In the genomic region with DNA sequence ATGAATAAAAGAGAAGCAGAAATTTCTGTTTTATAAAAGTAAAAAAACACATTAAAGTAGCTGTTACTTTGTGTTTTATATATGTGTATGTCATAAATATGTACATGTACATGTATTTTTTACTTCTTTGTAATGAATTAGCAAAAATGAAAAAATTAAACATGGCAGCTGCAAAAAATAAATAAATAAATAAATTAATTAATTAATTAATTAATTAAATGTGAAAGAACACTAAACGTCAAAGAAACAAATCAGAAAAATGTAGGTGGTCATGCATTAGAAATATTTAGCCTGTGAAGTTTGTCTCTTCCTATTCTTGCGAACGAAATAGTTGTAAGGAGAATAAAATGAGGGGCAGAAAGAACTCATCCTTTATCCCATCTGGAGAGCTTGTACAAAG, we compare ENCODE assay signal across 23 cellular contexts.
"Had no signal": no experiment of that assay in that cellular context is flagged by ENCODE, and none has a peak within 500 bp of the region (broad histone marks: within the 10 kb centered on the region; RNA-seq: fewer than 3 reads in every experiment).

No MANE protein-coding gene starts in this region.

- H2AFZ ChIP-seq: hepatocyte had no signal

- H3K9me3 ChIP-seq: right lobe of liver, thyroid gland had no signal

- H3K27ac Mint-ChIP-seq: activated naive CD8-positive, alpha-beta T cell treated with anti-CD3 and anti-CD28 coated beads for 36 hours; activated T-cell treated with anti-CD3 and anti-CD28 coated beads, Interleukin-2, amount 50 U/mL, for 24 hours; activated T-helper 17 cell treated with anti-CD3 and anti-CD28 coated beads, Interleukin-2, amount 50 U/mL, for 72 hours; immature natural killer cell; naive thymus-derived CD8-positive, alpha-beta T cell; stimulated activated naive CD8-positive, alpha-beta T cell treated with anti-CD3 and anti-CD28 coated beads, Interleukin-15, Interleukin-2, amounts not matched to agents 100 ng/mL and 50 ng/mL, for 24 hours; T-cell; T-helper 2 cell treated with Interferon-gamma antibody and Interleukin-4, amounts not matched to agents 5 μg/mL and 100 μg/mL, for 36 hours had no signal

- H3K27me3 ChIP-seq: foreskin keratinocyte, hepatocyte, right lobe of liver, thyroid gland had no signal

- H3K4me1 Mint-ChIP-seq: activated naive CD8-positive, alpha-beta T cell treated with anti-CD3 and anti-CD28 coated beads for 36 hours; activated T-helper 17 cell treated with anti-CD3 and anti-CD28 coated beads, Interleukin-2, amount 50 U/mL, for 72 hours; immature natural killer cell; naive thymus-derived CD8-positive, alpha-beta T cell; T-cell had no signal

- H3K36me3 Mint-ChIP-seq: activated naive CD8-positive, alpha-beta T cell treated with anti-CD3 and anti-CD28 coated beads for 36 hours; T-cell had no signal

- H3K4me2 ChIP-seq: hepatocyte had no signal

- H3K4me3 ChIP-seq: hepatocyte, left ventricle myocardium inferior, right lobe of liver, skin epidermis, thyroid gland had no signal

- H3K4me3 Mint-ChIP-seq: activated naive CD8-positive, alpha-beta T cell treated with anti-CD3 and anti-CD28 coated beads for 36 hours; activated T-cell treated with anti-CD3 and anti-CD28 coated beads, Interleukin-2, amount 50 U/mL, for 24 hours; activated T-helper 17 cell treated with anti-CD3 and anti-CD28 coated beads, Interleukin-2, amount 50 U/mL, for 72 hours; immature natural killer cell; naive thymus-derived CD8-positive, alpha-beta T cell; stimulated activated naive CD8-positive, alpha-beta T cell treated with anti-CD3 and anti-CD28 coated beads, Interleukin-15, Interleukin-2, amounts not matched to agents 100 ng/mL and 50 ng/mL, for 24 hours; T-cell; T-helper 2 cell treated with Interferon-gamma antibody and Interleukin-4, amounts not matched to agents 5 μg/mL and 100 μg/mL, for 36 hours had no signal

- ATAC-seq: activated T-helper 17 cell treated with anti-CD3 and anti-CD28 coated beads, Interleukin-2, amount 50 U/mL, for 72 hours; foreskin keratinocyte; naive thymus-derived CD8-positive, alpha-beta T cell; right lobe of liver; T-cell had no signal

- H3K36me3 ChIP-seq: left ventricle myocardium inferior, right lobe of liver, thyroid gland, WERI-Rb-1 had no signal

- H3K79me2 ChIP-seq: hepatocyte had no signal

- DNase-seq: activated CD4-positive, alpha-beta T cell treated with anti-CD3 and anti-CD28 coated beads for 1 hour; activated CD4-positive, alpha-beta T cell treated with anti-CD3 and anti-CD28 coated beads, Interleukin-2, amount 50 U/mL, for 1 hour; activated CD8-positive, alpha-beta memory T cell treated with anti-CD3 and anti-CD28 coated beads, Interleukin-2, amount 50 U/mL, for 4 hours; activated naive CD4-positive, alpha-beta T cell treated with Interleukin-2 at 50 U/mL for 16 hours; activated naive CD8-positive, alpha-beta T cell treated with anti-CD3 and anti-CD28 coated beads for 36 hours; activated T-cell treated with anti-CD3 and anti-CD28 coated beads, Interleukin-2, amount 50 U/mL, for 24 hours; cortex of kidney; foreskin keratinocyte; immature natural killer cell; left ventricle myocardium inferior; naive thymus-derived CD8-positive, alpha-beta T cell; occipital lobe; right lobe of liver; stimulated activated CD4-positive, alpha-beta T cell treated with anti-CD3 and anti-CD28 coated beads, Interleukin-1b, Interleukin-23, amount 100 ng/mL, for 48 hours; substantia nigra; T-cell; thyroid gland; WERI-Rb-1 had no signal

- H3K27ac ChIP-seq: foreskin keratinocyte, hepatocyte, left ventricle myocardium inferior, right lobe of liver, skin epidermis, thyroid gland, WERI-Rb-1 had no signal

- H3K27me3 Mint-ChIP-seq: activated naive CD8-positive, alpha-beta T cell treated with anti-CD3 and anti-CD28 coated beads for 36 hours; activated T-cell treated with anti-CD3 and anti-CD28 coated beads, Interleukin-2, amount 50 U/mL, for 24 hours; activated T-helper 17 cell treated with anti-CD3 and anti-CD28 coated beads, Interleukin-2, amount 50 U/mL, for 72 hours; stimulated activated naive CD8-positive, alpha-beta T cell treated with anti-CD3 and anti-CD28 coated beads, Interleukin-15, Interleukin-2, amounts not matched to agents 100 ng/mL and 50 ng/mL, for 24 hours; T-cell had no signal

- H3K4me1 ChIP-seq: foreskin keratinocyte, left ventricle myocardium inferior, right lobe of liver, thyroid gland had no signal
